In the genomic region with DNA sequence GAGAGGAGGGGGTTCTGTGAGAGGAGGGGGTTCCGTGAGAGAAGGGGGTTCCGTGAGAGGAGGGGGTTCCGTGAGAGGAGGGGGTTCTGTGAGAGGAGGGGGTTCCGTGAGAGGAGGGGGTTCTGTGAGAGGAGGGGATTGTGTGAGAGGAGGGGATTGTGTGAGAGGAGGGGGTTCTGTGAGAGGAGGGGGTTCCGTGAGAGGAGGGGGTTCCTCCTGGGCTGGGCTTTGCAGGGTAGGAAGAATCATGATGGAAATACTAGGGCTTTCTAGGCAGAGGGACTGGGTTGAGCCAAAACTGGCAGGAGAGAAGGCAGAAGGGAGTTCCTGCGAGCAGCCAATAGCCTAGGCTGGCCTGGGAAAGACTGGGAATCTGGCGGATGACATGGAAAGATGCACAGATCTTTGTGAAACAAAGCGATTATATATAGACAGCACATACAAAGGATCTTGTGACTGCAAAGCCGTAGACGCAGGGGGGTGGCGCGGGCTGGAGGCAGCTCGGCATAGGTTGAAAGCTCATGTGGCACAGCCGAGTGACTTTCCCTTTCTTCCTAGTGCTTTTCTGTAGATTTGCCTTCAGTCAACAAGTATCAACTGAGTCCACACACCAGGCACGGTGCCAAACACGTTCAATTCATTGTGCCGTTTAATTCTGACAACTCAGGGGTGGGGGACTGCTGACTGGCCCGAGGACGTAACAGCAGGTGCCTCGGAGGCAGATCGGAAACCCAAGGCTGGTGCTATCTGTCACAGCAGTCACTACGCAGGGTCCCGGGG, we compare ENCODE assay signal across 9 cellular contexts.
DNase-seq lines count a peak whose midpoint lies in the region; ATAC-seq and TF ChIP-seq lines count a peak whose summit lies in the region.
"Had no signal": no experiment of that assay in that cellular context is flagged by ENCODE, and none has a peak within 500 bp of the region (broad histone marks: within the 10 kb centered on the region; RNA-seq: fewer than 3 reads in every experiment).

No MANE protein-coding gene starts in this region.

- TF ChIP-seq CTCF in GM20000 (IDR thresholded peaks at IDR 0.05; ENCODE audit: extremely low read depth, missing control alignments): no peak

- ATAC-seq in effector memory CD8-positive, alpha-beta T cell (replicated peaks): no peak
- ATAC-seq in activated CD4-positive, CD25-positive, alpha-beta regulatory T cell treated with anti-CD3 and anti-CD28 coated beads, Interleukin-2, amount 50 U/mL, for 24 hours: no peak

- intact Hi-C loops in posterior cingulate gyrus (cut with DNase I): no loop called here

- H3K36me3 Mint-ChIP-seq in effector memory CD8-positive, alpha-beta T cell (ENCODE audit: insufficient read depth): peaks cover 11% of the 10 kb centered on the region

- DNase-seq in ELR (ENCODE audit: low read depth) (peak; percentile 27), NCI-H510A treated with DMSO at 0.1 percent for 48 hours (lab: John Stamatoyannopoulos, UW) (peak; percentile 82), posterior cingulate gyrus (peak; percentile 48 to 97 (median 74)), GM20000 (ENCODE audit: low spot score) (no peak), GOT3 (lab: John Stamatoyannopoulos, UW) (no peak)
- DNase-seq in effector memory CD8-positive, alpha-beta T cell: no peak
- DNase-seq in stimulated activated CD8-positive, alpha-beta memory T cell treated with anti-CD3 and anti-CD28 coated beads, Interleukin-4, amount 100 ng/mL, for 48 hours: no peak
- DNase-seq: NCI-H1048 had no signal

- peak overlapping the region; percentile 8 to 68 for H3K27ac Mint-ChIP-seq in effector memory CD8-positive, alpha-beta T cell

- H3K27me3 Mint-ChIP-seq in effector memory CD8-positive, alpha-beta T cell: no peaks in the 10 kb centered on the region

- H3K9me3 Mint-ChIP-seq in effector memory CD8-positive, alpha-beta T cell: no peaks in the 10 kb centered on the region

- no peak overlapping the region for H3K4me3 Mint-ChIP-seq in effector memory CD8-positive, alpha-beta T cell

- H3K4me1 Mint-ChIP-seq in effector memory CD8-positive, alpha-beta T cell (ENCODE audit: low read depth in 2 of 2): peaks cover 7 to 13% of the 10 kb centered on the region in 2 donors

Comparison
In these comparisons a context has a peak if more than half of its experiments do, and no peak if none do; other contexts are left out.
1. DNase-seq: peak in ELR (single experiment), NCI-H510A treated with DMSO at 0.1 percent for 48 hours (single experiment) and posterior cingulate gyrus (10 of 10); none in effector memory CD8-positive, alpha-beta T cell (0 of 3), GM20000 (single experiment), stimulated activated CD8-positive, alpha-beta memory T cell treated with anti-CD3 and anti-CD28 coated beads, Interleukin-4, amount 100 ng/mL, for 48 hours (single experiment) and GOT3 (single experiment).